ENCODE assay signal across 1 cellular context in the genomic region with DNA sequence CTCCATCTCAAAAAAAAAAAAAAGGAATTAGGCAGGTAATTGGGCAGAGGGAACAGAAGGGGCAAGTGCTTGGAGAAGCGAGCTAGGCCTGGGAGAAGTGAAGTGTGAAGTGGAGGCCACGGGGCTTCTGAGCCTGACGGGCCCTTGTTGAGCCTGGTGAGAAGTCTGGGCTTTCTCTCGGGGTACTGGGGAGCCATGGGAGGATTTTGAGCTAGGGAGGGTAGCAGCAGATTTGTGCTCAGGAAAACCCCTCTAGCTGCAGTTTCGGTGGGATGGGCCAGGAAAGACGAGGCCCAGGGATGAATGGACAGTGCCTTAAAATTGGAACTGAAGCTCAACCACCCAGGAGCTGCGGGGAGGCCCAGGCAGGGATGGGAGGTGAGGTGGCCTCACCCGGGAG.
TF ChIP-seq lines count a peak whose summit lies in the region.

No MANE protein-coding gene starts in this region.

TF ChIP-seq in IMR-90, 13 proteins besides CTCF, POLR2A, EP300 and RAD21:
- TF ChIP-seq MAFK (IDR thresholded peaks at IDR 0.05; ENCODE audit: low read depth, low read length) = no peak
- no peak for TF ChIP-seq MXI1 (IDR thresholded peaks at IDR 0.05; ENCODE audit: borderline replicate concordance, low read depth, low read length)
- TF ChIP-seq BHLHE40 (IDR thresholded peaks at IDR 0.05; ENCODE audit: low read depth, low read length) = no peak
- no peak for TF ChIP-seq NFE2L2 (IDR thresholded peaks at IDR 0.05; ENCODE audit: low read depth, low read length)
